30 cellular contexts compared by ENCODE assay signal in genomic region chr15:91132079-91132478, GRCh38. TPM values are rescaled to one million over a fixed set of nuclear protein-coding genes. Genes with fewer than 3 reads are reported as not detected.
"Had no signal": no experiment of that assay in that cellular context is flagged by ENCODE, and none has a peak within 500 bp of the region (broad histone marks: within the 10 kb centered on the region; RNA-seq: fewer than 3 reads in every experiment).

No MANE protein-coding gene starts in this region.

- H3K4me3 Mint-ChIP-seq: activated naive CD8-positive, alpha-beta T cell; activated T-cell treated with anti-CD3 and anti-CD28 coated beads, Interleukin-2, amount 50 U/mL, for 72 hours; mesothelial cell of epicardium; naive B cell had no signal

- H3K4me1 ChIP-seq: body of pancreas, colonic mucosa, gastrocnemius medialis, testis, transverse colon had no signal

- H3K27me3 ChIP-seq: body of pancreas, colonic mucosa, ovary, testis had no signal

- DNase-seq: activated CD4-positive, alpha-beta T cell treated with anti-CD3 and anti-CD28 coated beads for 4 hours; activated CD4-positive, alpha-beta T cell treated with anti-CD3 and anti-CD28 coated beads, Interleukin-2, amount 50 U/mL, for 4 hours; activated effector memory CD4-positive, alpha-beta T cell treated with Interleukin-2 at 50 U/mL for 16 hours; activated naive CD4-positive, alpha-beta T cell treated with Interleukin-2 at 50 U/mL for 16 hours; activated T-cell treated with anti-CD3 and anti-CD28 coated beads for 4 hours; activated T-cell treated with anti-CD3 and anti-CD28 coated beads, Interleukin-2, amount 50 U/mL, for 72 hours; aorta; body of pancreas; cerebellar nuclear complex; colonic mucosa; dorsolateral prefrontal cortex; effector memory CD4-positive, alpha-beta T cell; erythroblast; gastrocnemius medialis; glutamatergic neuron; left cardiac atrium; mammary epithelial cell; naive B cell; ovary; stimulated activated CD4-positive, alpha-beta T cell treated with anti-CD3 and anti-CD28 coated beads, Interleukin-12 subunit alpha, Interleukin-12 subunit beta, amount 100 ng/mL, for 4 hours; stimulated activated CD4-positive, alpha-beta T cell treated with anti-CD3 and anti-CD28 coated beads, Interleukin-4, amount 100 ng/mL, for 1 hour; stimulated activated naive CD8-positive, alpha-beta T cell treated with anti-CD3 and anti-CD28 coated beads, Interleukin-15, Interleukin-2, amounts not matched to agents 100 U/mL and 50 U/mL, for 24 hours; testis; transverse colon had no signal

- ATAC-seq: activated T-cell treated with anti-CD3 and anti-CD28 coated beads, Interleukin-2, amount 50 U/mL, for 72 hours; body of pancreas; gastrocnemius medialis; left cardiac atrium; sciatic nerve; stimulated activated naive CD8-positive, alpha-beta T cell treated with anti-CD3 and anti-CD28 coated beads, Interleukin-15, Interleukin-2, amounts not matched to agents 100 U/mL and 50 U/mL, for 24 hours had no signal

- H3K36me3 Mint-ChIP-seq: activated naive CD8-positive, alpha-beta T cell; mesothelial cell of epicardium; naive B cell had no signal

- H3K27ac ChIP-seq: body of pancreas, colonic mucosa, gastrocnemius medialis, ovary, skin epidermis, testis, transverse colon, VCaP had no signal

- H3K36me3 ChIP-seq: colonic mucosa, gastrocnemius medialis, ovary, transverse colon had no signal

- H3K9me3 ChIP-seq: body of pancreas, colonic mucosa, gastrocnemius medialis, ovary, testis, transverse colon had no signal

- H3K9me3 Mint-ChIP-seq: activated T-cell treated with anti-CD3 and anti-CD28 coated beads, Interleukin-2, amount 50 U/mL, for 72 hours; mesothelial cell of epicardium; naive B cell had no signal

- H3K4me1 Mint-ChIP-seq: mesothelial cell of epicardium, naive B cell had no signal

- H3K4me3 ChIP-seq: body of pancreas, colonic mucosa, dorsolateral prefrontal cortex, gastrocnemius medialis, ovary, skin epidermis, testis, transverse colon had no signal

- H3K27ac Mint-ChIP-seq: activated naive CD8-positive, alpha-beta T cell; activated T-cell treated with anti-CD3 and anti-CD28 coated beads, Interleukin-2, amount 50 U/mL, for 72 hours; mesothelial cell of epicardium; naive B cell; progenitor cell of endocrine pancreas had no signal

RNA-seq across cellular contexts. Expression of gene SV2B, which starts 32.0 kb away (rescaled TPM):
- polyA plus RNA-seq: aorta, mammary epithelial cell had no signal
